Comparison of ENCODE assay signal across 9 cellular contexts in the genomic region with DNA sequence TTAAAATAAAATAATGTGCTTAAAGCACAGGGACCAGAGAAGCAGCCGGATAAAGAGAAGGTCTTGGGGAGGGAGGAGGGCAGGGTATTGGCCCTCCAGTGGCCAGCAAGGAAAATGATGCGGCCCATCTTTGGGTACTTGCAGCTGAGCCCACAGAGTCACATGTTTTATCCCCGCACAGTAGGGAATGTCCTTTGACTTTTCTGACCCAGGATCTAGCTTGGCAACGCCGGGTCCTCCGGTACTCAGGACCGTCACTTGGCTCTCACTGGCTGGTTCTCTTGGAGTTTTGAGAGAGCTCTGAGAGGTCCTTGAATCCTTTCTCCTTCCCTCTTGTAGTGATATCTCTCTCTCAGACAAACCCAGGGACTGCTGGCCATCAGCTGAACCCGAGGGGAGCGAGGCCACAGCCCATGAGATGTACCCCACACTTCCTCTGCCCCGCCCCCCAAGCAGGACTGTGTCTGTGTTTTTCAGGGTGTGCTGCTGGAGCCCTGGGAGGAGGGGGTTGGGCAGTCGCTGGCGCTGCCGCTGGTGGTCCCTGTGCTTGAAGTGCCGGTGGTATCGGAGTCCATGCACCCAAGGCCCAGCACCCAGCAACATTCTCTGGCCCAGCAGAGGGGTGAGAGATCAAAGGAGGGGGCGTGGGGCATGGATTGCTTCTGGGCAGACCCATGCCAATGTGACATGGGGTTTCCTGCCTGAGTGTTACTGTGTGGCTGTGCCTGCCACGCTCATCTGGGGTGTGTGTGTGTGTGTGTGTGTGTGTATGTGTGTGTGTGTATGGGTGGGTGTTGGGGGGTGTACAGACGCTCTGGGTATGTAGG. TPM values are rescaled to one million over a fixed set of nuclear protein-coding genes. Genes with fewer than 3 reads are reported as not detected.
DNase-seq lines count a peak whose midpoint lies in the region; ATAC-seq lines count a peak whose summit lies in the region.
"Had no signal": no experiment of that assay in that cellular context is flagged by ENCODE, and none has a peak within 500 bp of the region (broad histone marks: within the 10 kb centered on the region; RNA-seq: fewer than 3 reads in every experiment).

No MANE protein-coding gene starts in this region.

- H3K27me3 ChIP-seq in aorta (ENCODE audit: control insufficient read depth in 1 of 2, insufficient read depth in 2 of 2, low read length in 1 of 2): no peaks in the 10 kb centered on the region
- H3K27me3 ChIP-seq: SJSA1 had no signal

- H3K9me3 ChIP-seq in mesodermal cell (ENCODE audit: control insufficient read depth, low read length) (no peaks in the 10 kb centered on the region), aorta (ENCODE audit: control insufficient read depth, low read length) (no peaks in the 10 kb centered on the region)
- H3K9me3 ChIP-seq: SJSA1 had no signal

- peaks cover 6 to 10% of the 10 kb centered on the region in 2 donors for H3K4me1 Mint-ChIP-seq in effector memory CD8-positive, alpha-beta T cell (ENCODE audit: low read depth in 2 of 2)

- intact Hi-C loops in aorta (cut with DNase I): no loop called here

- H3K9me3 Mint-ChIP-seq in effector memory CD8-positive, alpha-beta T cell: no peaks in the 10 kb centered on the region

- peak overlapping the region; percentile 38 to 53 for H3K4me3 Mint-ChIP-seq in effector memory CD8-positive, alpha-beta T cell

- H3K36me3 ChIP-seq in mesodermal cell (ENCODE audit: control insufficient read depth, insufficient read depth, low read length) (no peaks in the 10 kb centered on the region), aorta (ENCODE audit: control insufficient read depth in 1 of 2, insufficient read depth in 2 of 2, low read length in 1 of 2) (no peaks in the 10 kb centered on the region)
- H3K36me3 ChIP-seq: SJSA1 had no signal

- H3K4me1 ChIP-seq in mesodermal cell (ENCODE audit: control insufficient read depth, insufficient read depth, low read length, poor library complexity, severe bottlenecking): peaks cover 15% of the 10 kb centered on the region
- no peaks in the 10 kb centered on the region for H3K4me1 ChIP-seq in aorta (ENCODE audit: control insufficient read depth in 1 of 2, insufficient read depth in 2 of 2, low read length in 2 of 2)
- H3K4me1 ChIP-seq: SJSA1 had no signal

- peak; percentile 60 for DNase-seq in activated effector memory CD4-positive, alpha-beta T cell treated with anti-CD3 and anti-CD28 coated beads, Interleukin-2, amount 50 U/mL, for 16 hours
- DNase-seq in activated effector memory CD4-positive, alpha-beta T cell treated with Interleukin-2 at 50 U/mL for 16 hours: no peak
- DNase-seq in effector memory CD8-positive, alpha-beta T cell: no peak
- DNase-seq in aorta (no peak), NCI-H2029 (lab: John Stamatoyannopoulos, UW) (no peak), NCI-H187 (lab: John Stamatoyannopoulos, UW) (no peak)

- H3K36me3 Mint-ChIP-seq in effector memory CD8-positive, alpha-beta T cell (ENCODE audit: insufficient read depth): no peaks in the 10 kb centered on the region

- no peak overlapping the region for H3K27ac Mint-ChIP-seq in effector memory CD8-positive, alpha-beta T cell

- H3K27ac ChIP-seq in mesodermal cell (ENCODE audit: low read depth, low read length, severe bottlenecking): peak overlapping the region; percentile 82
- H3K27ac ChIP-seq in aorta (ENCODE audit: low read depth in 1 of 2, low read length in 2 of 2): no peak overlapping the region
- H3K27ac ChIP-seq: SJSA1 had no signal

- peaks cover 40 to 70% of the 10 kb centered on the region in 2 donors for H3K27me3 Mint-ChIP-seq in effector memory CD8-positive, alpha-beta T cell

- 18 to 26% methylated on average over 9 to 10 of the region's 18 CpGs for WGBS in mesodermal cell (ENCODE audit: insufficient coverage in 2 of 2), 2 experiments
- WGBS in aorta, 2 donors: 25 to 29% methylated on average over 18 of the region's 18 CpGs

- peak overlapping the region; percentile 29 for H3K4me3 ChIP-seq in mesodermal cell (ENCODE audit: extremely low read depth, insufficient read depth, low read length, poor library complexity, severe bottlenecking)
- H3K4me3 ChIP-seq in aorta (ENCODE audit: low read length in 2 of 2): no peak overlapping the region

- peak; percentile 54 for ATAC-seq in effector memory CD8-positive, alpha-beta T cell (replicated peaks)
- ATAC-seq in aorta (ENCODE audit: low FRiP score) (peak; percentile 41), GM18502 (IDR thresholded peaks at IDR 0.05; ENCODE audit: poor library complexity, unreplicated experiment) (no peak)

RNA-seq across cellular contexts. Expression of gene HSPA9, which starts 35.5 kb away (rescaled TPM):
- 146 TPM for polyA plus RNA-seq in mesodermal cell (2013, experiment 1 of 2)
- 148 TPM for polyA plus RNA-seq in mesodermal cell (2013, experiment 2 of 2)
- 100 to 1,000 TPM; 110 to 139 TPM for total RNA-seq in aorta
- 10 to 100 TPM; 65.2 to 68.6 TPM for polyA plus RNA-seq in aorta
